In genomic region chr2:175926272-175926671, GRCh38 we compare ENCODE assay signal across 1 cellular context.
TF ChIP-seq lines count a peak whose summit lies in the region.

No MANE protein-coding gene starts in this region.

TF ChIP-seq in SK-N-SH treated with all-trans-retinoic acid at 6 μM for 48 hours, 23 proteins besides CTCF, POLR2A, EP300 and RAD21:
- TF ChIP-seq TOX (CRISPR knock-in tag; IDR thresholded peaks at IDR 0.05; ENCODE audit: borderline replicate concordance) (no peak), ZFP3 (CRISPR knock-in tag; IDR thresholded peaks at IDR 0.05) (no peak), POU6F1 (CRISPR knock-in tag; IDR thresholded peaks at IDR 0.05; ENCODE audit: borderline replicate concordance, low read depth) (no peak), ZNF8 (CRISPR knock-in tag; IDR thresholded peaks at IDR 0.05) (no peak), RARB (CRISPR knock-in tag; IDR thresholded peaks at IDR 0.05) (no peak), CREB5 (CRISPR knock-in tag; IDR thresholded peaks at IDR 0.05; ENCODE audit: low read depth) (no peak), BACH2 (CRISPR knock-in tag; IDR thresholded peaks at IDR 0.05; ENCODE audit: borderline replicate concordance) (no peak), ZNF565 (CRISPR knock-in tag; conservative IDR thresholded peaks at IDR 0.05; ENCODE audit: low read depth) (no peak), ESRRG (CRISPR knock-in tag; IDR thresholded peaks at IDR 0.05) (no peak), ZFP30 (CRISPR knock-in tag; IDR thresholded peaks at IDR 0.05) (no peak), TSHZ2 (CRISPR knock-in tag; IDR thresholded peaks at IDR 0.05) (no peak), CSRNP3 (CRISPR knock-in tag; IDR thresholded peaks at IDR 0.05) (no peak), GLIS3 (CRISPR knock-in tag; IDR thresholded peaks at IDR 0.05) (no peak), ZC3H10 (CRISPR knock-in tag; IDR thresholded peaks at IDR 0.05) (no peak), TCF4 (CRISPR knock-in tag; IDR thresholded peaks at IDR 0.05; ENCODE audit: borderline replicate concordance) (no peak)
